In the genomic region with DNA sequence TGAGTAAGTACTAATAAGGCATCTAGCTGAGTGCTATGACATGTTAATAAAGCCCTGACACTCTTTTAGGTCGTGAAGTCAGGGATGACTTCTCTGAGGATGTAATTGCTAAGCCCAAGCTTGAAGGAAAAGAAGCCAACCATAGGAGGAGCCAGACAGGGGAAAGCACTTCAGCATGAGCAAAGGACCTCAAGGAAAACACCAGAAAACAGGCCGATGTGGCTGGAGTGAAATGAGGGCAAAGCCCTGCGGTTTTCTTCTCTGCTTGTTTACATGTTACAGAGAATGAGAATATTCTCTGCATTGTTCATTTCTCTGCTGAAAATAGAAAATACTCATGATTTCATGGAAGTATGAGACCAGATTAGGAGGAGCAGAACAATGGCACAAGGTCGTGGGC, we compare ENCODE assay signal across 31 cellular contexts.
"Had no signal": no experiment of that assay in that cellular context is flagged by ENCODE, and none has a peak within 500 bp of the region (broad histone marks: within the 10 kb centered on the region; RNA-seq: fewer than 3 reads in every experiment).

No MANE protein-coding gene starts in this region.

- ATAC-seq: activated T-helper 17 cell treated with anti-CD3 and anti-CD28 coated beads, Interleukin-2, amount 50 U/mL, for 72 hours; Panc1; Right ventricle myocardium inferior; T-cell had no signal

- H3K36me3 ChIP-seq: brain microvascular endothelial cell, cardiac muscle cell, MG63 had no signal

- H3K27me3 ChIP-seq: brain microvascular endothelial cell, cardiac muscle cell, MG63 had no signal

- DNase-seq: activated B cell treated with CpG ODN at 0.5 μM for 24 hours; activated CD4-positive, alpha-beta memory T cell treated with anti-CD3 and anti-CD28 coated beads, Interleukin-2, amount 10 ng/mL, durations not matched to agents 7 days and 5 days; activated CD4-positive, alpha-beta T cell treated with anti-CD3 and anti-CD28 coated beads for 1 hour; activated CD4-positive, alpha-beta T cell treated with anti-CD3 and anti-CD28 coated beads, Interleukin-2, amount 10 ng/mL, durations not matched to agents 7 days and 5 days; activated gamma-delta T cell; activated naive CD4-positive, alpha-beta T cell treated with anti-CD3 and anti-CD28 coated beads for 36 hours; activated T-cell treated with anti-CD3 and anti-CD28 coated beads for 4 hours; activated T-cell treated with anti-CD3 and anti-CD28 coated beads, Interleukin-2, amount 50 U/mL, for 48 hours; brain microvascular endothelial cell; MG63; MV-4-11; NCI-H1092 treated with DMSO at 0.1 percent for 48 hours; NCI-H1417 treated with DMSO at 0.1 percent for 48 hours; NCI-H1694; NCI-H2029; NCI-H2107; NCI-H2171 treated with DMSO at 0.1 percent for 48 hours; NCI-H226; NCI-H526 treated with DMSO at 0.1 percent for 48 hours; NCI-H82; NK-92 treated with Interleukin-12 subunit alpha and Interleukin-12 subunit beta, amount 100 ng/mL, for 24 hours; OCI-M1; RPMI8226; T-cell; T-helper 2 cell; T1000 had no signal

- H3K27ac ChIP-seq: brain microvascular endothelial cell, cardiac muscle cell, SK-N-MC had no signal

- H3K4me3 ChIP-seq: cardiac muscle cell, MG63, SK-N-MC had no signal

- H3K9me3 ChIP-seq: MG63 had no signal
